In the genomic region with DNA sequence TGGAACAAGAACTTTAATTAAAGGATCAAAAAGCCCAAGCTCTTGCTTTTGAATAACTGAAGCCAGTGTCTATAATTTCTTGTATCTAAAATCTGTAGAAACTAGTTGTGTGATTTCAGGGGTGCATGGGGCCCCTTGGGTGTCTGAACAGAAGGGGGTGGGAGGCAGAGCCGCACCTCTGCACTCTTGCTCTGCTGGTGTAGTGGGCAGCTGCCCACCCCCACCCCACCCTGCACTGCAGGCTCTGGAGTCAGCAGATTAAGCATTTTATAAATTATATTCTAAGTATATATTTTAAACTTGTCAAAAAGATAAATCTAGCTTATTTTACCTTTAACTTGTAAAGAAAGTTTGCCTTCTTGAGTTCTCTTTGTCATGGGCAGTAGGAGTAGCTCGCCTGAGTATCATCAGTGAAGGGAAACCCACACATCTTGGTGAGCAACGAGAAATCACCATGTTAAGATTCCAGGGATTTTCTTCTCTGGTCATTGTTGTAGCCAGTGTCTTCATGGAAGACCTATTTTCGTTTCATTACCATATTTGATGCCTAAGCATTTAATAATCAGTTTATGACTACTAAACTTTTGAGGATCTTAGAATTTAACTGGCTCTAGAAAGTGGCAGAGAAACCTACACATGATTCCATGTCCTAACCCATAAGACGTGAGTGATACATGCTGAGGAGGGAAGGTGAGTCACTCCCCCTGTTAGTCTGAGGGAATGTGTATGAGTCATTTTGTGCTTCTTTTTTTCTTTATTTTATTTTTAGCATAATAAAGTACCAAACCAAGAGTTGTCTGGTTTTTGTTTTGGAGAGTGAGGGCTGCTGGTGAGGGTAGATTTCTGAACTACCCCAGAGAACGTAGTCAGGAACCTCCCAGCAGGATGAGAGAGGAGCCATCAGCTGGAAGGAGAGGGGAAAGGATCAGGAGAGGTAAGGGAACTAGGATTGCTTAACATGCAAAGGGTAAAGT, we compare ENCODE assay signal across 1 cellular context.
TF ChIP-seq lines count a peak whose summit lies in the region.

No MANE protein-coding gene starts in this region.

TF ChIP-seq in endothelial cell of umbilical vein, 7 proteins besides CTCF, POLR2A, EP300 and RAD21:
- TF ChIP-seq MYC (IDR thresholded peaks at IDR 0.05; ENCODE audit: low read depth, low read length) (no peak), GATA2 (IDR thresholded peaks at IDR 0.05; ENCODE audit: insufficient read depth, insufficient read length, low read depth, low read length) (no peak), EZH2 (IDR thresholded peaks at IDR 0.05; ENCODE audit: borderline replicate concordance, low read depth, low read length, severe bottlenecking) (no peak), FOS (IDR thresholded peaks at IDR 0.05; ENCODE audit: borderline replicate concordance, insufficient read depth, low read length) (peak; percentile 99), JUN (IDR thresholded peaks at IDR 0.05; ENCODE audit: borderline replicate concordance, insufficient read depth, insufficient read length, low read depth) (peak; percentile 99), POLR2AphosphoS5 (IDR thresholded peaks at IDR 0.05; ENCODE audit: insufficient read depth, low read depth, low read length) (no peak)
- TF ChIP-seq, protein P1, sequence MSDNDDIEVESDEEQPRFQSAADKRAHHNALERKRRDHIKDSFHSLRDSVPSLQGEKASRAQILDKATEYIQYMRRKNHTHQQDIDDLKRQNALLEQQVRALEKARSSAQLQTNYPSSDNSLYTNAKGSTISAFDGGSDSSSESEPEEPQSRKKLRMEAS (IDR thresholded peaks at IDR 0.05; ENCODE audit: insufficient read depth, insufficient read length): no peak
TF ChIP-seq in endothelial cell of umbilical vein: peak in this region for 2.
